Comparison of ENCODE assay signal across 33 cellular contexts in genomic region chr1:56193656-56194055, GRCh38.
"Had no signal": no experiment of that assay in that cellular context is flagged by ENCODE, and none has a peak within 500 bp of the region (broad histone marks: within the 10 kb centered on the region; RNA-seq: fewer than 3 reads in every experiment).

No MANE protein-coding gene starts in this region.

- H3K27me3 ChIP-seq: adrenal gland, body of pancreas, brain microvascular endothelial cell, breast epithelium had no signal

- H3K4me1 ChIP-seq: adrenal gland, body of pancreas, breast epithelium had no signal

- H3K27ac ChIP-seq: adrenal gland, body of pancreas, brain microvascular endothelial cell, breast epithelium, VCaP had no signal

- H3K36me3 ChIP-seq: adrenal gland, brain microvascular endothelial cell, breast epithelium had no signal

- DNase-seq: activated B cell treated with CpG ODN at 0.5 μM for 24 hours; activated CD4-positive, alpha-beta memory T cell treated with anti-CD3 and anti-CD28 coated beads for 36 hours; activated CD4-positive, alpha-beta T cell treated with anti-CD3 and anti-CD28 coated beads for 4 hours; activated CD4-positive, alpha-beta T cell treated with anti-CD3 and anti-CD28 coated beads, Interleukin-2, amount 10 ng/mL, durations not matched to agents 24 days and 14 days; activated CD4-positive, alpha-beta T cell treated with anti-CD3 and anti-CD28 coated beads, Interleukin-2, amount 50 U/mL, for 1 hour; activated CD4-positive, alpha-beta T cell treated with anti-CD3 and anti-CD28 coated beads, Interleukin-2, amount 50 U/mL, for 4 hours; activated CD4-positive, CD25-positive, alpha-beta regulatory T cell treated with anti-CD3 and anti-CD28 coated beads, Interleukin-2, amount 50 U/mL, for 72 hours; activated CD8-positive, alpha-beta memory T cell treated with anti-CD3 and anti-CD28 coated beads, Interleukin-2, amount 50 U/mL, for 4 hours; activated CD8-positive, alpha-beta T cell treated with anti-CD3 and anti-CD28 coated beads for 36 hours; activated effector memory CD4-positive, alpha-beta T cell treated with anti-CD3 and anti-CD28 coated beads, Interleukin-2, amount 50 U/mL, for 16 hours; activated gamma-delta T cell treated with Interleukin-2 at 50 U/mL for 16 hours; activated naive CD4-positive, alpha-beta T cell; activated naive CD4-positive, alpha-beta T cell treated with anti-CD3 and anti-CD28 coated beads for 36 hours; activated naive CD4-positive, alpha-beta T cell treated with anti-CD3 and anti-CD28 coated beads, Interleukin-2, amount 50 U/mL, for 16 hours; activated naive CD8-positive, alpha-beta T cell treated with anti-CD3 and anti-CD28 coated beads for 36 hours; activated T-cell treated with anti-CD3 and anti-CD28 coated beads for 4 hours; activated T-cell treated with anti-CD3 and anti-CD28 coated beads, Interleukin-2, amount 50 U/mL, for 1 hour; activated T-cell treated with anti-CD3 and anti-CD28 coated beads, Interleukin-2, amount 50 U/mL, for 4 hours; activated T-cell treated with anti-CD3 and anti-CD28 coated beads, Interleukin-2, amount 50 U/mL, for 72 hours; adrenal gland; amniotic stem cell; aorta; body of pancreas; brain microvascular endothelial cell; central memory CD4-positive, alpha-beta T cell; SW 1271; T-helper 1 cell; T-helper 2 cell; T-helper 9 cell had no signal

- H3K4me3 ChIP-seq: adrenal gland, body of pancreas, breast epithelium had no signal

- H3K9me3 ChIP-seq: adrenal gland, body of pancreas, breast epithelium had no signal

- ATAC-seq: activated CD8-positive, alpha-beta T cell treated with anti-CD3 and anti-CD28 coated beads for 36 hours; activated naive CD4-positive, alpha-beta T cell treated with anti-CD3 and anti-CD28 coated beads, Interleukin-2, amount 50 U/mL, for 72 hours; activated T-cell treated with anti-CD3 and anti-CD28 coated beads, Interleukin-2, amount 50 U/mL, for 4 hours; activated T-cell treated with anti-CD3 and anti-CD28 coated beads, Interleukin-2, amount 50 U/mL, for 72 hours; activated T-helper 17 cell treated with anti-CD3 and anti-CD28 coated beads, Interleukin-2, amount 50 U/mL, for 72 hours; body of pancreas had no signal
